ENCODE assay signal across 8 cellular contexts in genomic region chr7:36389371-36390198, GRCh38. TPM values are rescaled to one million over a fixed set of nuclear protein-coding genes. Genes with fewer than 3 reads are reported as not detected.
DNase-seq lines count a peak whose midpoint lies in the region; ATAC-seq, FAIRE-seq and TF ChIP-seq lines count a peak whose summit lies in the region.

TSS of gene ANLN (plus strand) at chr7:36389862. CDS start at chr7:36390027, 165 bp downstream.

- H3K36me3 ChIP-seq in ES-I3 (ENCODE audit: insufficient read depth, low read length), result no peaks in the 10 kb centered on the region
- H3K36me3 ChIP-seq in Loucy (ENCODE audit: insufficient read depth, low read length), result no peaks in the 10 kb centered on the region

- H3K27me3 ChIP-seq in Loucy (ENCODE audit: insufficient read depth, low read length, poor library complexity, severe bottlenecking), result no peaks in the 10 kb centered on the region

- peak within 1 kb of the TSS; percentile 75 for H3K4me2 ChIP-seq in Loucy (ENCODE audit: low read depth, low read length, poor library complexity, severe bottlenecking)

- peaks cover 40% of the 10 kb centered on the region for H3K4me1 Mint-ChIP-seq in neural crest cell
- H3K4me1 Mint-ChIP-seq in stimulated activated naive CD8-positive, alpha-beta T cell treated with anti-CD3 and anti-CD28 coated beads, Interleukin-15, amount 100 ng/mL, for 72 hours, result peaks cover 20% of the 10 kb centered on the region

- H3K79me2 ChIP-seq in Loucy (ENCODE audit: insufficient read depth, low read length), result peaks cover 48% of the 10 kb centered on the region

- H4K20me1 ChIP-seq in Loucy (ENCODE audit: insufficient read depth, low read length, poor library complexity, severe bottlenecking), result peaks cover 32% of the 10 kb centered on the region

- H3K36me3 Mint-ChIP-seq in neural crest cell (ENCODE audit: low read depth), result peaks cover 3% of the 10 kb centered on the region

- peak within 1 kb of the TSS; percentile 93 for H3K27ac Mint-ChIP-seq in neural crest cell (ENCODE audit: unreplicated experiment)
- peak within 1 kb of the TSS; percentile 90 to 93 for H3K27ac Mint-ChIP-seq in stimulated activated naive CD8-positive, alpha-beta T cell treated with anti-CD3 and anti-CD28 coated beads, Interleukin-15, amount 100 ng/mL, for 72 hours

- H3K9me2 ChIP-seq in Loucy (replicated peaks; ENCODE audit: low read depth, low read length), result no peaks in the 10 kb centered on the region

- TF ChIP-seq POLR2A in H54 (IDR thresholded peaks at IDR 0.05; ENCODE audit: low read depth, low read length), result peak; percentile 82

- H3K9ac ChIP-seq in ES-I3 (ENCODE audit: low read depth, low read length) (peak within 1 kb of the TSS; percentile 87), Loucy (ENCODE audit: low read depth, low read length, poor library complexity, severe bottlenecking) (peak within 1 kb of the TSS; percentile 93)

- H3K4me3 ChIP-seq in Loucy (ENCODE audit: low read length, poor library complexity, severe bottlenecking), result peak within 1 kb of the TSS; percentile 97
- peak within 1 kb of the TSS; percentile 89 to 96 for H3K4me3 ChIP-seq in foreskin fibroblast (ENCODE audit: low read depth in 1 of 2, low read length in 2 of 2)

- peak; percentile 87 for ATAC-seq in stimulated activated naive CD8-positive, alpha-beta T cell treated with anti-CD3 and anti-CD28 coated beads, Interleukin-15, amount 100 ng/mL, for 72 hours

- no peaks in the 10 kb centered on the region for H3F3A ChIP-seq in Loucy (ENCODE audit: low read depth)

- H3K9me3 Mint-ChIP-seq in neural crest cell, result no peaks in the 10 kb centered on the region
- H3K9me3 Mint-ChIP-seq in stimulated activated naive CD8-positive, alpha-beta T cell treated with anti-CD3 and anti-CD28 coated beads, Interleukin-15, amount 100 ng/mL, for 72 hours, result no peaks in the 10 kb centered on the region

- peak within 1 kb of the TSS; percentile 99 for H2AFZ ChIP-seq in Loucy (ENCODE audit: low read length)

- H3K27me3 Mint-ChIP-seq in neural crest cell (ENCODE audit: low read depth), result no peaks in the 10 kb centered on the region
- H3K27me3 Mint-ChIP-seq in stimulated activated naive CD8-positive, alpha-beta T cell treated with anti-CD3 and anti-CD28 coated beads, Interleukin-15, amount 100 ng/mL, for 72 hours, result peaks cover 27% of the 10 kb centered on the region

- no peak for TF ChIP-seq CTCF in Loucy (conservative IDR thresholded peaks at IDR 0.05; ENCODE audit: low read length)
- no peak for TF ChIP-seq CTCF in foreskin fibroblast (IDR thresholded peaks at IDR 0.05; ENCODE audit: low read depth, low read length)
- no peak for TF ChIP-seq CTCF in neural crest cell (conservative IDR thresholded peaks at IDR 0.05)

- DNase-seq in H54 (ENCODE audit: insufficient read length, low spot score) (peak; percentile 94), SHP77 treated with DMSO at 0.1 percent for 48 hours (lab: John Stamatoyannopoulos, UW) (peak; percentile 92), activated gamma-delta T cell treated with Interleukin-2 at 50 U/mL for 16 hours (peak; percentile 77), foreskin fibroblast (peak; percentile 91 to 96), neural crest cell (ENCODE audit: low read depth, low spot score) (peak; percentile 88)
- peak; percentile 81 to 84 for DNase-seq in stimulated activated naive CD8-positive, alpha-beta T cell treated with anti-CD3 and anti-CD28 coated beads, Interleukin-15, amount 100 ng/mL, for 72 hours

- H3K4me3 Mint-ChIP-seq in neural crest cell, result peak within 1 kb of the TSS; percentile 87
- peak within 1 kb of the TSS; percentile 92 to 97 for H3K4me3 Mint-ChIP-seq in stimulated activated naive CD8-positive, alpha-beta T cell treated with anti-CD3 and anti-CD28 coated beads, Interleukin-15, amount 100 ng/mL, for 72 hours

- FAIRE-seq in H54 (lab: Jason Lieb, UNC), result peak; percentile 78

- H3K9me3 ChIP-seq in ES-I3 (ENCODE audit: control insufficient read depth, insufficient read depth, low read length) (no peaks in the 10 kb centered on the region), Loucy (ENCODE audit: insufficient read depth, low read depth, low read length) (no peaks in the 10 kb centered on the region)

- peaks cover 24% of the 10 kb centered on the region for H3K4me1 ChIP-seq in ES-I3 (ENCODE audit: insufficient read depth, low read length)
- H3K4me1 ChIP-seq in Loucy (ENCODE audit: insufficient read depth, low read length, poor library complexity, severe bottlenecking), result peaks cover 44% of the 10 kb centered on the region

RNA-seq across cellular contexts. Expression of gene ANLN, which starts in this region (rescaled TPM):
- 85.5 and 87.1 TPM in 2 replicates for total RNA-seq in neural crest cell

Comparison
In these comparisons a context has a peak if more than half of its experiments do, and no peak if none do; other contexts are left out.
1. Peak in every context shown above with its lines: DNase-seq, ATAC-seq and H3K4me3 ChIP-seq.